Comparison of ENCODE assay signal across 13 cellular contexts in genomic region chr12:94074216-94074969, GRCh38.
A peak's percentile ranks its signal among the peaks of the same experiment; 100 is the strongest.
DNase-seq lines count a peak whose midpoint lies in the region; ATAC-seq and TF ChIP-seq lines count a peak whose summit lies in the region.
"Had no signal": no experiment of that assay in that cellular context is flagged by ENCODE, and none has a peak within 500 bp of the region (broad histone marks: within the 10 kb centered on the region; RNA-seq: fewer than 3 reads in every experiment).

No MANE protein-coding gene starts in this region.

- POLR2A ChIA-PET in RWPE1 (lab: Yijun Ruan, JAX; ENCODE audit: low non-redundant PET): no interaction called here

- ATAC-seq in GM23338 (peak; percentile 48), natural killer cell (no peak)

- H3K79me2 ChIP-seq in GM23338 (replicated peaks; ENCODE audit: insufficient read depth): no peaks in the 10 kb centered on the region

- no peaks in the 10 kb centered on the region for H4K20me1 ChIP-seq in GM23338 (replicated peaks; ENCODE audit: insufficient read depth)
- H4K20me1 ChIP-seq: BLaER1 had no signal

- CTCF ChIA-PET in RWPE1 (lab: Yijun Ruan, JAX): interaction anchor here (0.6 to 2.2 kb wide), 10 partner anchors 27 to 1265 kb away, joined by 3 to 10 read pairs (median 3); partner anchors contain the start of gene SOCS2

- no peaks in the 10 kb centered on the region for H3K9me2 ChIP-seq in GM23338 (ENCODE audit: insufficient read depth)

- DNase-seq in GM23338 (ENCODE audit: low spot score) (no peak), coronary artery (ENCODE audit: low spot score) (peak; percentile 87), stromal cell of bone marrow (ENCODE audit: low read depth) (peak; percentile 18), RWPE1 (ENCODE audit: low spot score) (no peak), iPS-NIHi7 (ENCODE audit: extremely low spot score) (no peak), natural killer cell (no peak)
- DNase-seq in effector memory CD4-positive, alpha-beta T cell: no peak
- DNase-seq: hippocampal formation, NCI-H1105, SHP77 treated with DMSO at 0.1 percent for 48 hours had no signal

- no peaks in the 10 kb centered on the region for H3K36me3 ChIP-seq in GM23338 (ENCODE audit: insufficient read depth)
- no peaks in the 10 kb centered on the region for H3K36me3 ChIP-seq in mesodermal cell (ENCODE audit: control insufficient read depth, insufficient read depth, low read length)
- H3K36me3 ChIP-seq in effector memory CD4-positive, alpha-beta T cell (ENCODE audit: control insufficient read depth, insufficient read depth, low read length): no peaks in the 10 kb centered on the region
- H3K36me3 ChIP-seq: BLaER1, right lobe of liver had no signal

- no peak for TF ChIP-seq CTCF in GM23338 (conservative IDR thresholded peaks at IDR 0.05; ENCODE audit: low read depth in 2 of 2)
- no peak for TF ChIP-seq CTCF in coronary artery (IDR thresholded peaks at IDR 0.05)
- no peak for TF ChIP-seq CTCF in RWPE1 (conservative IDR thresholded peaks at IDR 0.05; ENCODE audit: low read depth)
- no peak for TF ChIP-seq CTCF in natural killer cell (IDR thresholded peaks at IDR 0.05)

- no peaks in the 10 kb centered on the region for H3K27me3 ChIP-seq in GM23338 (ENCODE audit: insufficient read depth)
- no peaks in the 10 kb centered on the region for H3K27me3 ChIP-seq in effector memory CD4-positive, alpha-beta T cell (replicated peaks; ENCODE audit: control insufficient read depth, insufficient read depth, low read length, poor library complexity, severe bottlenecking)
- H3K27me3 ChIP-seq: BLaER1, right lobe of liver had no signal

- no peaks in the 10 kb centered on the region for H3F3A ChIP-seq in GM23338 (replicated peaks; ENCODE audit: low read depth)

- intact Hi-C loops in natural killer cell (cut with micrococcal nuclease): no loop called here

- no peak overlapping the region for H3K27ac Mint-ChIP-seq in GM23338
- H3K27ac Mint-ChIP-seq in natural killer cell: no peak overlapping the region

- H3K36me3 Mint-ChIP-seq in GM23338 (ENCODE audit: low read depth): no peaks in the 10 kb centered on the region
- no peaks in the 10 kb centered on the region for H3K36me3 Mint-ChIP-seq in natural killer cell

- H3K9me3 Mint-ChIP-seq in GM23338: no peaks in the 10 kb centered on the region; the same call in 1 of the 3 replicates
- no peaks in the 10 kb centered on the region for H3K9me3 Mint-ChIP-seq in natural killer cell

- H3K4me1 Mint-ChIP-seq in GM23338 (peaks cover 6% of the 10 kb centered on the region), natural killer cell (peaks cover 6 to 12% of the 10 kb centered on the region in 2 donors)

- H3K4me3 Mint-ChIP-seq in GM23338: no peak overlapping the region
- no peak overlapping the region for H3K4me3 Mint-ChIP-seq in natural killer cell

- no peak overlapping the region for H3K27ac ChIP-seq in GM23338 (ENCODE audit: low read depth)
- H3K27ac ChIP-seq in coronary artery: peak overlapping the region; percentile 89 to 91
- H3K27ac ChIP-seq in mesodermal cell (ENCODE audit: low read depth, low read length, severe bottlenecking): peak overlapping the region; percentile 54
- no peak overlapping the region for H3K27ac ChIP-seq in RWPE1
- no peak overlapping the region for H3K27ac ChIP-seq in effector memory CD4-positive, alpha-beta T cell (ENCODE audit: insufficient read depth, low read length, poor library complexity, severe bottlenecking)
- H3K27ac ChIP-seq: BLaER1 had no signal

- no peaks in the 10 kb centered on the region for H3K9me3 ChIP-seq in mesodermal cell (ENCODE audit: control insufficient read depth, low read length)
- H3K9me3 ChIP-seq in effector memory CD4-positive, alpha-beta T cell (ENCODE audit: control insufficient read depth, low read length): no peaks in the 10 kb centered on the region
- H3K9me3 ChIP-seq: BLaER1, right lobe of liver had no signal

- H3K4me2 ChIP-seq in GM23338: no peak overlapping the region

- peak overlapping the region; percentile 70 for H2AFZ ChIP-seq in GM23338

- H3K27me3 Mint-ChIP-seq in GM23338 (ENCODE audit: insufficient read depth, low read depth, poor library complexity) (no peaks in the 10 kb centered on the region), natural killer cell (ENCODE audit: low read depth in 2 of 2) (peaks cover 21 to 29% of the 10 kb centered on the region in 2 donors)

- H3K4me1 ChIP-seq in GM23338 (ENCODE audit: insufficient read depth) (peaks cover 8% of the 10 kb centered on the region; the same call in 1 of the 2 replicates), mesodermal cell (ENCODE audit: control insufficient read depth, insufficient read depth, low read length, poor library complexity, severe bottlenecking) (no peaks in the 10 kb centered on the region)
- no peaks in the 10 kb centered on the region for H3K4me1 ChIP-seq in effector memory CD4-positive, alpha-beta T cell (ENCODE audit: control insufficient read depth, insufficient read depth, low read length, poor library complexity, severe bottlenecking)
- H3K4me1 ChIP-seq: right lobe of liver had no signal

- 84 to 92% methylated on average over 9 to 11 of the region's 14 CpGs for WGBS in mesodermal cell (ENCODE audit: insufficient coverage in 2 of 2), 2 experiments

- no peak overlapping the region for H3K4me3 ChIP-seq in GM23338
- H3K4me3 ChIP-seq in coronary artery: peak overlapping the region; percentile 51
- H3K4me3 ChIP-seq in mesodermal cell (ENCODE audit: extremely low read depth, insufficient read depth, low read length, poor library complexity, severe bottlenecking): no peak overlapping the region
- H3K4me3 ChIP-seq in effector memory CD4-positive, alpha-beta T cell (ENCODE audit: insufficient read depth, low read depth, low read length, poor library complexity, severe bottlenecking): no peak overlapping the region
- H3K4me3 ChIP-seq: BLaER1, right lobe of liver had no signal

TF ChIP-seq in GM23338, 12 proteins besides CTCF, POLR2A, EP300 and RAD21 (continues in another document):
- TF ChIP-seq ZNF462 (CRISPR knock-in tag; IDR thresholded peaks at IDR 0.05) (no peak), CREB1 (CRISPR knock-in tag; IDR thresholded peaks at IDR 0.05; ENCODE audit: low read depth) (no peak), JUNB (IDR thresholded peaks at IDR 0.05; ENCODE audit: unreplicated experiment) (no peak), EZH2phosphoT487 (IDR thresholded peaks at IDR 0.05; ENCODE audit: unreplicated experiment) (no peak), ZNF114 (CRISPR knock-in tag; IDR thresholded peaks at IDR 0.05) (no peak), POLR2AphosphoS5 (IDR thresholded peaks at IDR 0.05; ENCODE audit: low read depth) (no peak), STAT1 (IDR thresholded peaks at IDR 0.05; ENCODE audit: unreplicated experiment) (no peak), NANOG (IDR thresholded peaks at IDR 0.05; ENCODE audit: borderline replicate concordance) (no peak)

Comparison
In these comparisons a context has a peak if more than half of its experiments do, and no peak if none do; other contexts are left out.
1. DNase-seq: peak in coronary artery (single experiment) and stromal cell of bone marrow (single experiment); none in GM23338 (single experiment), RWPE1 (single experiment), iPS-NIHi7 (single experiment), effector memory CD4-positive, alpha-beta T cell (0 of 3) and natural killer cell (single experiment).
2. H3K27ac ChIP-seq: peak in coronary artery (2 of 2) and mesodermal cell (single experiment); none in GM23338 (single experiment), RWPE1 (single experiment) and effector memory CD4-positive, alpha-beta T cell (single experiment).